1 cellular context compared by ENCODE assay signal in genomic region chr2:189662674-189663226, GRCh38.
TF ChIP-seq lines count a peak whose summit lies in the region.

No MANE protein-coding gene starts in this region.

TF ChIP-seq in HCT116, 20 proteins besides CTCF, POLR2A, EP300 and RAD21 (continued from another document):
- TF ChIP-seq TCF7L2 (IDR thresholded peaks at IDR 0.05; ENCODE audit: borderline replicate concordance, extremely low read depth, insufficient read depth, insufficient read length) = no peak
- no peak for TF ChIP-seq JUND (IDR thresholded peaks at IDR 0.05)
- TF ChIP-seq SRF (IDR thresholded peaks at IDR 0.05; ENCODE audit: low read depth) = no peak
- TF ChIP-seq CEBPB (IDR thresholded peaks at IDR 0.05; ENCODE audit: low read depth) = no peak
- TF ChIP-seq EZH2 (IDR thresholded peaks at IDR 0.05) = no peak
- no peak for TF ChIP-seq EZH2phosphoT487 (IDR thresholded peaks at IDR 0.05; ENCODE audit: borderline replicate concordance)
- TF ChIP-seq CBX3 (IDR thresholded peaks at IDR 0.05; ENCODE audit: low read depth) = no peak
- no peak for TF ChIP-seq ATF3 (IDR thresholded peaks at IDR 0.05)
- TF ChIP-seq ZFX (IDR thresholded peaks at IDR 0.05) = no peak
- TF ChIP-seq SIN3A (IDR thresholded peaks at IDR 0.05; ENCODE audit: low read depth) = no peak
- no peak for TF ChIP-seq REST (IDR thresholded peaks at IDR 0.05; ENCODE audit: low read depth)
- TF ChIP-seq POLR2AphosphoS5 (IDR thresholded peaks at IDR 0.05; ENCODE audit: low read depth, low read length) = no peak
- no peak for TF ChIP-seq EGR1 (IDR thresholded peaks at IDR 0.05; ENCODE audit: low read depth)
- no peak for TF ChIP-seq ZNF274 (IDR thresholded peaks at IDR 0.05; ENCODE audit: low read depth, low read length)
- TF ChIP-seq YY1 (IDR thresholded peaks at IDR 0.05; ENCODE audit: extremely low read depth, insufficient replicate concordance, low read depth, low read length) = no peak
- no peak for TF ChIP-seq SP1 (IDR thresholded peaks at IDR 0.05; ENCODE audit: low read depth)
- no peak for TF ChIP-seq FOSL1 (IDR thresholded peaks at IDR 0.05; ENCODE audit: low read depth)
